Comparison of ENCODE assay signal across 1 cellular context in the genomic region with DNA sequence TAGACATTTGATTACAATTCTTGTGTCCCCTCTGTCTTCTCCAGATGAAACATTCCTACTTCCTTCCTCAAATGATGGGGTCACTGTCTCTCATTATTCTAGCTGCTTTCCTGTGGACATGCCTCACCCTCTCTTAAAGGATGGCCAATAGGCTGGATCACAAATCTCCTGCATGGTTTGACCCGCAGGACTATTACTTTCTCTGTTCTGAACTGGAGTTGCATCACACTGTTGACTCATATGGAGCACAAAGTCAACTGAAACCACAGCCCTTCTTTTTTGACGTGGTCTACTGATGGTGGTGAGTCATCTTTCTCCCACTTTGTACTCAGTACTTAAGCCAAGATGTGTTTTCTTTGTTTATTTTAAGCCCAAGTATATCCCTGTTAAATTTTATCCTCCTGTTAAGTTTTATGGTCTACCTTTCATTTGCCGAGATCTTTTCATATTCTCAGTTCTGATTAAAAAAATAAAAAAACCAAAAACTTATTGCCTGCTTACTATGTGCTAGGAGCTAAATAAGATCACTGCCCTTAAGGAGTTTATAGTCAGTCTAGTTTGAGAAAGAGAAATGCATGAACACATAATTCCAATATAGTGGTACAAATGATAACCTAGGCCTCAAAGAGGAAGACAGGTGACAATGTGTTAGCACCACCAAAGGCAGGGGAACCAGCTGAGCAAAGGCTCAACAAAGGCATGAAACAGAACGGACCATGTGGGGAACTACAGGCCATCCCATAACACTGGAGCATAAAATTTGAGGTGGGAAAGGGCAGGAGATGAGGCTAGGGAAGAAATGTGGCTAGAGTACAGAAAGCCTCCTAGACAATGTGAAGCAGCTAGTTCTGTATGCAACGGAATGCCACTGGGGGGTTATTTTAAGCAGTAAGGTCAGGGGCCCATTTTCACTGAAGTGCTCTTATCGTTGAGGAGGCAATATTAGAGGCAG.
A peak's percentile ranks its signal among the peaks of the same experiment; 100 is the strongest.
TF ChIP-seq lines count a peak whose summit lies in the region.

No MANE protein-coding gene starts in this region.

TF ChIP-seq in K562, 482 proteins besides CTCF, POLR2A, EP300 and RAD21 (continued from another document and continues in another):
- peak in 1 of 2 experiments; percentile 98; a peak in 2 of 4 replicates for TF ChIP-seq ZNF318 (IDR thresholded peaks at IDR 0.05; ENCODE audit: borderline replicate concordance in 1 of 2, low read depth in 1 of 2)
- TF ChIP-seq ATF7 (IDR thresholded peaks at IDR 0.05): peak; percentile 96
- TF ChIP-seq NBN (IDR thresholded peaks at IDR 0.05; ENCODE audit: low read depth): peak; percentile 81; the same call in 1 of the 2 replicates
- TF ChIP-seq, protein P1, sequence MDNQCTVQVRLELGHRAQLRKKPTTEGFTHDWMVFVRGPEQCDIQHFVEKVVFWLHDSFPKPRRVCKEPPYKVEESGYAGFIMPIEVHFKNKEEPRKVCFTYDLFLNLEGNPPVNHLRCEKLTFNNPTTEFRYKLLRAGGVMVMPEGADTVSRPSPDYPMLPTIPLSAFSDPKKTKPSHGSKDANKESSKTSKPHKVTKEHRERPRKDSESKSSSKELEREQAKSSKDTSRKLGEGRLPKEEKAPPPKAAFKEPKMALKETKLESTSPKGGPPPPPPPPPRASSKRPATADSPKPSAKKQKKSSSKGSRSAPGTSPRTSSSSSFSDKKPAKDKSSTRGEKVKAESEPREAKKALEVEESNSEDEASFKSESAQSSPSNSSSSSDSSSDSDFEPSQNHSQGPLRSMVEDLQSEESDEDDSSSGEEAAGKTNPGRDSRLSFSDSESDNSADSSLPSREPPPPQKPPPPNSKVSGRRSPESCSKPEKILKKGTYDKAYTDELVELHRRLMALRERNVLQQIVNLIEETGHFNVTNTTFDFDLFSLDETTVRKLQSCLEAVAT (IDR thresholded peaks at IDR 0.05): peak in 1 of 2 experiments; percentile 88; a peak in 2 of 4 replicates
- TF ChIP-seq BRD4 (IDR thresholded peaks at IDR 0.05): peak; percentile 61; the same call in 1 of the 2 replicates
- TF ChIP-seq IRF9 (tag; IDR thresholded peaks at IDR 0.05): peak; percentile 85
- TF ChIP-seq ZNF707 (CRISPR knock-in tag; conservative IDR thresholded peaks at IDR 0.05): no peak
- TF ChIP-seq, protein P2, sequence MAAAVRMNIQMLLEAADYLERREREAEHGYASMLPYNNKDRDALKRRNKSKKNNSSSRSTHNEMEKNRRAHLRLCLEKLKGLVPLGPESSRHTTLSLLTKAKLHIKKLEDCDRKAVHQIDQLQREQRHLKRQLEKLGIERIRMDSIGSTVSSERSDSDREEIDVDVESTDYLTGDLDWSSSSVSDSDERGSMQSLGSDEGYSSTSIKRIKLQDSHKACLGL (CRISPR knock-in tag; IDR thresholded peaks at IDR 0.05; ENCODE audit: borderline replicate concordance, poor library complexity, severe bottlenecking): no peak
- no peak for TF ChIP-seq BHLHE40 (IDR thresholded peaks at IDR 0.05; ENCODE audit: low read length)
- no peak for TF ChIP-seq U2AF1 (optimal IDR thresholded peaks at IDR 0.05; ENCODE audit: low read depth, low read length)
- peak; percentile 86 for TF ChIP-seq HDAC8 (tag; IDR thresholded peaks at IDR 0.05)
- peak; percentile 46; the same call in 1 of the 2 replicates for TF ChIP-seq MAFK (IDR thresholded peaks at IDR 0.05; ENCODE audit: low read length)
- TF ChIP-seq HDAC1 (IDR thresholded peaks at IDR 0.05): no peak; a peak in 1 of 4 replicates
- no peak for TF ChIP-seq E2F3 (CRISPR knock-in tag; IDR thresholded peaks at IDR 0.05)
- TF ChIP-seq, protein P3, sequence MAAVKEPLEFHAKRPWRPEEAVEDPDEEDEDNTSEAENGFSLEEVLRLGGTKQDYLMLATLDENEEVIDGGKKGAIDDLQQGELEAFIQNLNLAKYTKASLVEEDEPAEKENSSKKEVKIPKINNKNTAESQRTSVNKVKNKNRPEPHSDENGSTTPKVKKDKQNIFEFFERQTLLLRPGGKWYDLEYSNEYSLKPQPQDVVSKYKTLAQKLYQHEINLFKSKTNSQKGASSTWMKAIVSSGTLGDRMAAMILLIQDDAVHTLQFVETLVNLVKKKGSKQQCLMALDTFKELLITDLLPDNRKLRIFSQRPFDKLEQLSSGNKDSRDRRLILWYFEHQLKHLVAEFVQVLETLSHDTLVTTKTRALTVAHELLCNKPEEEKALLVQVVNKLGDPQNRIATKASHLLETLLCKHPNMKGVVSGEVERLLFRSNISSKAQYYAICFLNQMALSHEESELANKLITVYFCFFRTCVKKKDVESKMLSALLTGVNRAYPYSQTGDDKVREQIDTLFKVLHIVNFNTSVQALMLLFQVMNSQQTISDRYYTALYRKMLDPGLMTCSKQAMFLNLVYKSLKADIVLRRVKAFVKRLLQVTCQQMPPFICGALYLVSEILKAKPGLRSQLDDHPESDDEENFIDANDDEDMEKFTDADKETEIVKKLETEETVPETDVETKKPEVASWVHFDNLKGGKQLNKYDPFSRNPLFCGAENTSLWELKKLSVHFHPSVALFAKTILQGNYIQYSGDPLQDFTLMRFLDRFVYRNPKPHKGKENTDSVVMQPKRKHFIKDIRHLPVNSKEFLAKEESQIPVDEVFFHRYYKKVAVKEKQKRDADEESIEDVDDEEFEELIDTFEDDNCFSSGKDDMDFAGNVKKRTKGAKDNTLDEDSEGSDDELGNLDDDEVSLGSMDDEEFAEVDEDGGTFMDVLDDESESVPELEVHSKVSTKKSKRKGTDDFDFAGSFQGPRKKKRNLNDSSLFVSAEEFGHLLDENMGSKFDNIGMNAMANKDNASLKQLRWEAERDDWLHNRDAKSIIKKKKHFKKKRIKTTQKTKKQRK (IDR thresholded peaks at IDR 0.05; ENCODE audit: borderline replicate concordance, low read depth, low read length): no peak
- no peak for TF ChIP-seq PRPF4 (IDR thresholded peaks at IDR 0.05; ENCODE audit: insufficient read depth, low read depth, low read length, poor library complexity, severe bottlenecking)
- no peak for TF ChIP-seq ZNF511 (CRISPR knock-in tag; IDR thresholded peaks at IDR 0.05)
- no peak for TF ChIP-seq NCOA4 (IDR thresholded peaks at IDR 0.05; ENCODE audit: partially characterized antibody)
- TF ChIP-seq NFIC (IDR thresholded peaks at IDR 0.05): 0 out of 2 replicates have a peak, but pooled peaks have one; percentile 14
- peak; percentile 65 for TF ChIP-seq TEAD4 (IDR thresholded peaks at IDR 0.05; ENCODE audit: low read length)
- no peak for TF ChIP-seq TEAD4 (CRISPR knock-in tag; IDR thresholded peaks at IDR 0.05; ENCODE audit: borderline replicate concordance)
- TF ChIP-seq MCM2 (IDR thresholded peaks at IDR 0.05; ENCODE audit: low read depth): no peak
- no peak for TF ChIP-seq RFX1 (IDR thresholded peaks at IDR 0.05)
- TF ChIP-seq CREB5 (CRISPR knock-in tag; IDR thresholded peaks at IDR 0.05): no peak
- no peak for TF ChIP-seq FOXM1 (IDR thresholded peaks at IDR 0.05; ENCODE audit: low read depth)
- no peak for TF ChIP-seq FOXM1 (CRISPR knock-in tag; IDR thresholded peaks at IDR 0.05; ENCODE audit: low read depth)
- TF ChIP-seq ZNF592 (IDR thresholded peaks at IDR 0.05): peak; percentile 80
- peak; percentile 14; the same call in 1 of the 2 replicates for TF ChIP-seq ELF2 (CRISPR knock-in tag; IDR thresholded peaks at IDR 0.05)
- TF ChIP-seq ZNF696 (CRISPR knock-in tag; conservative IDR thresholded peaks at IDR 0.05): no peak
- 0 out of 2 replicates have a peak, but pooled peaks have one; percentile 59 for TF ChIP-seq ADNP (tag; IDR thresholded peaks at IDR 0.05)
- no peak for TF ChIP-seq ZNF57 (CRISPR knock-in tag; IDR thresholded peaks at IDR 0.05)
- TF ChIP-seq MTF1 (CRISPR knock-in tag; IDR thresholded peaks at IDR 0.05; ENCODE audit: borderline replicate concordance): no peak
